Comparison of ENCODE assay signal across 9 cellular contexts in the genomic region with DNA sequence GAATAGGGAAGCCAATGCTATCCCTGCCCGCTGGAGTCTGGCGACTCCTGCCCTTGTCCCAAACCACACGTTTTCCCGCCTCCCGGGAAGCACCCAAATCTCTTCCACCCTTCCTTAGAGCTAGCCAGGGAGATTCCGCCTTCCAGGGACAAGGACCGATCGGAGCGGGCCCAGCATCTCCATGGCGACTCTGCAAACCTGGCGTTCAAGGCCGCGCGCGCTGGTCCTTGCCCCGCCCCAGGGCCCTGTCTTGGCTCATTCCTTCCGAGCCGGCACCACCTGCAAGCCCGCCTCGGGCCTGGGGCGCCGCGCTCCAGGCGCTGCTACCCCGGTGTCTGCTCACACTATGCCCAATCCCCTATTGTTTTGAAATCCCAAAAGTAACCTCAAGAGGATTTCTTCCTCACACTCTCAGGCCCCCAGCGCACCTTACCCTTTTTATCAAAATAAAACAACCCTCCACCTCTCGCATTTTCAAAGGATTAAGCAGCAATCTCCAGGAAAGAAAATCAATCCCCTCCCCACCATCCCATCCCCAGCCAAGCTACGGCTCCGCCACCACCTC. TPM values are rescaled to one million over a fixed set of nuclear protein-coding genes. Genes with fewer than 3 reads are reported as not detected.
DNase-seq lines count a peak whose midpoint lies in the region; ATAC-seq and TF ChIP-seq lines count a peak whose summit lies in the region.
"Had no signal": no experiment of that assay in that cellular context is flagged by ENCODE, and none has a peak within 500 bp of the region (broad histone marks: within the 10 kb centered on the region; RNA-seq: fewer than 3 reads in every experiment).

No MANE protein-coding gene starts in this region.

- no peaks in the 10 kb centered on the region for H3K36me3 ChIP-seq in iPS-18a (ENCODE audit: control insufficient read depth, low read depth, low read length)

- peak; percentile 73 for ATAC-seq in WTC11
- peak; percentile 44 for ATAC-seq in stimulated activated naive CD8-positive, alpha-beta T cell treated with anti-CD3 and anti-CD28 coated beads, Interleukin-15, amount 100 ng/mL, for 72 hours
- ATAC-seq in HG03460 (IDR thresholded peaks at IDR 0.05; ENCODE audit: unreplicated experiment): no peak

- peak overlapping the region; percentile 70 for H3K4me3 ChIP-seq in iPS-18a (ENCODE audit: low read length)

- no peaks in the 10 kb centered on the region for H3K9me3 Mint-ChIP-seq in WTC11
- H3K9me3 Mint-ChIP-seq in stimulated activated naive CD8-positive, alpha-beta T cell treated with anti-CD3 and anti-CD28 coated beads, Interleukin-15, amount 100 ng/mL, for 72 hours: no peaks in the 10 kb centered on the region

- H3K27me3 ChIP-seq in iPS-18a (ENCODE audit: control insufficient read depth, insufficient read depth, low read length): peaks cover 93% of the 10 kb centered on the region

- H3K36me3 Mint-ChIP-seq in WTC11: no peaks in the 10 kb centered on the region

- peak overlapping the region; percentile 82 for H3K4me3 Mint-ChIP-seq in WTC11
- peak overlapping the region; percentile 71 to 76 for H3K4me3 Mint-ChIP-seq in stimulated activated naive CD8-positive, alpha-beta T cell treated with anti-CD3 and anti-CD28 coated beads, Interleukin-15, amount 100 ng/mL, for 72 hours

- H3K27ac Mint-ChIP-seq in WTC11: no peak overlapping the region
- no peak overlapping the region for H3K27ac Mint-ChIP-seq in stimulated activated naive CD8-positive, alpha-beta T cell treated with anti-CD3 and anti-CD28 coated beads, Interleukin-15, amount 100 ng/mL, for 72 hours

- H3K27me3 Mint-ChIP-seq in WTC11 (ENCODE audit: low read depth): peaks cover 98% of the 10 kb centered on the region
- peaks cover 99% of the 10 kb centered on the region for H3K27me3 Mint-ChIP-seq in stimulated activated naive CD8-positive, alpha-beta T cell treated with anti-CD3 and anti-CD28 coated beads, Interleukin-15, amount 100 ng/mL, for 72 hours

- CTCF ChIA-PET in WTC11 (lab: Charles Lee): interaction anchor here (0.6 to 2.2 kb wide), 7 partner anchors 25 to 848 kb away, joined by 3 to 6 read pairs (median 3); no protein-coding TSS in a partner anchor

- no peak overlapping the region for H3K9ac ChIP-seq in iPS-18a (ENCODE audit: low read length)

- H3K27ac ChIP-seq in iPS-18a (ENCODE audit: low read length): no peak overlapping the region

- H3K4me1 Mint-ChIP-seq in WTC11: peaks cover 21% of the 10 kb centered on the region
- peaks cover 23% of the 10 kb centered on the region for H3K4me1 Mint-ChIP-seq in stimulated activated naive CD8-positive, alpha-beta T cell treated with anti-CD3 and anti-CD28 coated beads, Interleukin-15, amount 100 ng/mL, for 72 hours

- TF ChIP-seq CTCF in WTC11 (IDR thresholded peaks at IDR 0.05): no peak

- peaks cover 9% of the 10 kb centered on the region for H3K4me1 ChIP-seq in iPS-18a (ENCODE audit: control insufficient read depth, low read depth, low read length)

- no peaks in the 10 kb centered on the region for H3K9me3 ChIP-seq in iPS-18a (ENCODE audit: control insufficient read depth, low read depth, low read length)

- POLR2A ChIA-PET in WTC11 (lab: Charles Lee): no interaction called here

- peak; percentile 23 for DNase-seq in activated CD4-positive, alpha-beta T cell treated with anti-CD3 and anti-CD28 coated beads for 48 hours
- no peak for DNase-seq in activated CD4-positive, alpha-beta T cell treated with anti-CD3 and anti-CD28 coated beads for 1 hour
- DNase-seq in WTC11 (ENCODE audit: low spot score) (peak; percentile 60), DMS114 treated with DMSO at 0.1 percent for 48 hours (lab: John Stamatoyannopoulos, UW; ENCODE audit: unreplicated experiment) (no peak), pons (ENCODE audit: low spot score) (no peak)
- DNase-seq in stimulated activated naive CD8-positive, alpha-beta T cell treated with anti-CD3 and anti-CD28 coated beads, Interleukin-15, amount 100 ng/mL, for 72 hours: no peak
- DNase-seq: left cardiac atrium had no signal

TF ChIP-seq in WTC11, 78 proteins besides CTCF, POLR2A, EP300 and RAD21:
- TF ChIP-seq ATF3 (CRISPR knock-in tag; conservative IDR thresholded peaks at IDR 0.05): no peak
- TF ChIP-seq, protein P1, sequence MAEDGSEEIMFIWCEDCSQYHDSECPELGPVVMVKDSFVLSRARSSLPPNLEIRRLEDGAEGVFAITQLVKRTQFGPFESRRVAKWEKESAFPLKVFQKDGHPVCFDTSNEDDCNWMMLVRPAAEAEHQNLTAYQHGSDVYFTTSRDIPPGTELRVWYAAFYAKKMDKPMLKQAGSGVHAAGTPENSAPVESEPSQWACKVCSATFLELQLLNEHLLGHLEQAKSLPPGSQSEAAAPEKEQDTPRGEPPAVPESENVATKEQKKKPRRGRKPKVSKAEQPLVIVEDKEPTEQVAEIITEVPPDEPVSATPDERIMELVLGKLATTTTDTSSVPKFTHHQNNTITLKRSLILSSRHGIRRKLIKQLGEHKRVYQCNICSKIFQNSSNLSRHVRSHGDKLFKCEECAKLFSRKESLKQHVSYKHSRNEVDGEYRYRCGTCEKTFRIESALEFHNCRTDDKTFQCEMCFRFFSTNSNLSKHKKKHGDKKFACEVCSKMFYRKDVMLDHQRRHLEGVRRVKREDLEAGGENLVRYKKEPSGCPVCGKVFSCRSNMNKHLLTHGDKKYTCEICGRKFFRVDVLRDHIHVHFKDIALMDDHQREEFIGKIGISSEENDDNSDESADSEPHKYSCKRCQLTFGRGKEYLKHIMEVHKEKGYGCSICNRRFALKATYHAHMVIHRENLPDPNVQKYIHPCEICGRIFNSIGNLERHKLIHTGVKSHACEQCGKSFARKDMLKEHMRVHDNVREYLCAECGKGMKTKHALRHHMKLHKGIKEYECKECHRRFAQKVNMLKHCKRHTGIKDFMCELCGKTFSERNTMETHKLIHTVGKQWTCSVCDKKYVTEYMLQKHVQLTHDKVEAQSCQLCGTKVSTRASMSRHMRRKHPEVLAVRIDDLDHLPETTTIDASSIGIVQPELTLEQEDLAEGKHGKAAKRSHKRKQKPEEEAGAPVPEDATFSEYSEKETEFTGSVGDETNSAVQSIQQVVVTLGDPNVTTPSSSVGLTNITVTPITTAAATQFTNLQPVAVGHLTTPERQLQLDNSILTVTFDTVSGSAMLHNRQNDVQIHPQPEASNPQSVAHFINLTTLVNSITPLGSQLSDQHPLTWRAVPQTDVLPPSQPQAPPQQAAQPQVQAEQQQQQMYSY (CRISPR knock-in tag; IDR thresholded peaks at IDR 0.05): peak; percentile 56
- TF ChIP-seq MLX (CRISPR knock-in tag; IDR thresholded peaks at IDR 0.05): no peak
- TF ChIP-seq ZNF416 (CRISPR knock-in tag; IDR thresholded peaks at IDR 0.05): no peak
- peak; percentile 88 for TF ChIP-seq ZNF423 (CRISPR knock-in tag; IDR thresholded peaks at IDR 0.05)
- 0 out of 2 replicates have a peak, but pooled peaks have one; percentile 23 for TF ChIP-seq ZNF232 (CRISPR knock-in tag; IDR thresholded peaks at IDR 0.05)

RNA-seq across cellular contexts. Expression of gene SLC1A2, which starts 1.0 kb away (rescaled TPM):
- total RNA-seq in WTC11 (2021): 0.46 to 1.2 TPM (median 0.50 TPM) in 3 replicates

Comparison
In these comparisons a context has a peak if more than half of its experiments do, and no peak if none do; other contexts are left out.
1. DNase-seq: peak in activated CD4-positive, alpha-beta T cell treated with anti-CD3 and anti-CD28 coated beads for 48 hours (single experiment) and WTC11 (single experiment); none in activated CD4-positive, alpha-beta T cell treated with anti-CD3 and anti-CD28 coated beads for 1 hour (single experiment), stimulated activated naive CD8-positive, alpha-beta T cell treated with anti-CD3 and anti-CD28 coated beads, Interleukin-15, amount 100 ng/mL, for 72 hours (0 of 2), DMS114 treated with DMSO at 0.1 percent for 48 hours (single experiment) and pons (single experiment).